ENCODE assay signal across 16 cellular contexts in the genomic region with DNA sequence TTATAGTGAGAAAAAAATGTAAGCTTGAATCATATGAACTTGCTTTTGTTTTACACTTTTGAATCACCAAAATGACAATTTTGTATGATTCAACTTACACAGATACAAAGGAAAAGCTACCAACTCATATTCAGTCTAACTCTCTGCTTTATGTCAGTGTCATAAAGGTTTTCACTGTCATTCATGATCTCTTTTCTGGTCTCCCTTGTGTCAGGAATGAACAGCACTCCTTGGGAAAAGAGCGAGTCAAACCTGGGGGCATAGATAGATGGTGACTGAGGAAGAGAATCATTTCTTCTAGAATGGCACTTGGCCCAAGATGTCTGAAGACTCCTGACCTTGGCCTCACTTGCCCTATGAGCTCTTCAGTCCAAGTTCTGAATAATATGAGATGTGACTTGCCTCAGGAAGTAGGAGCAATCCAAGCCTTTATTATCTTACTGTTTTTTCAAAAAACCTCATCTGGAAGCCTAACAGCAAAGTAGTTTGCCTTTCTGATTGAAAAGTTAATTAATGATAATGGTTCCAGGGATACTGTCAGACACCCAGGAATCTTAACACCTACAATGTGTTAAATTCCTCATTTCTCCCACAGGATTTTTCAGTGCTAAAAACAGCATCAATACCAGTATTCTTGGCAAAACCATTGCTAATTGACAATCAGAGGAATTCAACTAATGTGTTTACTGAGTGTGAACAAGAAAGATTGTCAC.
"Had no signal": no experiment of that assay in that cellular context is flagged by ENCODE, and none has a peak within 500 bp of the region (broad histone marks: within the 10 kb centered on the region; RNA-seq: fewer than 3 reads in every experiment).

No MANE protein-coding gene starts in this region.

- H3K36me3 Mint-ChIP-seq: activated CD4-positive, alpha-beta memory T cell treated with anti-CD3 and anti-CD28 coated beads for 36 hours; activated naive CD8-positive, alpha-beta T cell treated with anti-CD3 and anti-CD28 coated beads for 36 hours; naive B cell; stimulated activated effector memory CD8-positive, alpha-beta T cell treated with anti-CD3 and anti-CD28 coated beads, Interleukin-12 subunit alpha, Interleukin-12 subunit beta, amount 100 ng/mL, for 72 hours had no signal

- H3K4me3 ChIP-seq: colonic mucosa, lower lobe of right lung, thyroid gland had no signal

- DNase-seq: activated CD4-positive, alpha-beta memory T cell treated with anti-CD3 and anti-CD28 coated beads for 36 hours; activated gamma-delta T cell treated with Interleukin-2 at 50 U/mL for 16 hours; activated naive CD8-positive, alpha-beta T cell treated with anti-CD3 and anti-CD28 coated beads for 36 hours; activated T-cell treated with anti-CD3 and anti-CD28 coated beads, Interleukin-2, amount 50 U/mL, for 72 hours; colonic mucosa; kidney glomerular epithelial cell; lower lobe of right lung; naive B cell; nucleus accumbens; SW 1271; thyroid gland had no signal

- H3K36me3 ChIP-seq: colonic mucosa, lower lobe of right lung, thyroid gland had no signal

- H3K4me3 Mint-ChIP-seq: activated CD4-positive, alpha-beta memory T cell treated with anti-CD3 and anti-CD28 coated beads for 36 hours; activated naive CD8-positive, alpha-beta T cell treated with anti-CD3 and anti-CD28 coated beads for 36 hours; activated T-cell treated with anti-CD3 and anti-CD28 coated beads, Interleukin-2, amount 50 U/mL, for 72 hours; naive B cell; stimulated activated effector memory CD8-positive, alpha-beta T cell treated with anti-CD3 and anti-CD28 coated beads, Interleukin-12 subunit alpha, Interleukin-12 subunit beta, amount 100 ng/mL, for 72 hours; T-helper 2 cell treated with Interferon-gamma antibody and Interleukin-4, amounts not matched to agents 5 μg/mL and 100 μg/mL, for 36 hours had no signal

- H3K4me1 ChIP-seq: colonic mucosa, lower lobe of right lung, thyroid gland had no signal

- H3K4me1 Mint-ChIP-seq: activated naive CD8-positive, alpha-beta T cell treated with anti-CD3 and anti-CD28 coated beads for 36 hours; naive B cell; stimulated activated effector memory CD8-positive, alpha-beta T cell treated with anti-CD3 and anti-CD28 coated beads, Interleukin-12 subunit alpha, Interleukin-12 subunit beta, amount 100 ng/mL, for 72 hours had no signal

- ATAC-seq: activated CD4-positive, CD25-positive, alpha-beta regulatory T cell treated with anti-CD3 and anti-CD28 coated beads, Interleukin-2, amount 50 U/mL, for 24 hours; lower lobe of right lung; stimulated activated effector memory CD8-positive, alpha-beta T cell treated with anti-CD3 and anti-CD28 coated beads, Interleukin-12 subunit alpha, Interleukin-12 subunit beta, amount 100 ng/mL, for 72 hours had no signal

- H3K9me3 Mint-ChIP-seq: activated CD4-positive, alpha-beta memory T cell treated with anti-CD3 and anti-CD28 coated beads for 36 hours; activated naive CD8-positive, alpha-beta T cell treated with anti-CD3 and anti-CD28 coated beads for 36 hours; T-helper 2 cell treated with Interferon-gamma antibody and Interleukin-4, amounts not matched to agents 5 μg/mL and 100 μg/mL, for 36 hours had no signal

- H3K27me3 Mint-ChIP-seq: activated CD4-positive, alpha-beta memory T cell treated with anti-CD3 and anti-CD28 coated beads for 36 hours; activated naive CD8-positive, alpha-beta T cell treated with anti-CD3 and anti-CD28 coated beads for 36 hours; naive B cell had no signal

- H3K27ac ChIP-seq: colonic mucosa, lower lobe of right lung, thyroid gland had no signal

- FAIRE-seq: endothelial cell of umbilical vein, urothelium cell line had no signal

- H3K27ac Mint-ChIP-seq: activated CD4-positive, alpha-beta memory T cell treated with anti-CD3 and anti-CD28 coated beads for 36 hours; activated naive CD8-positive, alpha-beta T cell treated with anti-CD3 and anti-CD28 coated beads for 36 hours; activated T-cell treated with anti-CD3 and anti-CD28 coated beads, Interleukin-2, amount 50 U/mL, for 72 hours; naive B cell; stimulated activated effector memory CD8-positive, alpha-beta T cell treated with anti-CD3 and anti-CD28 coated beads, Interleukin-12 subunit alpha, Interleukin-12 subunit beta, amount 100 ng/mL, for 72 hours; T-helper 2 cell treated with Interferon-gamma antibody and Interleukin-4, amounts not matched to agents 5 μg/mL and 100 μg/mL, for 36 hours had no signal

- H3K9me3 ChIP-seq: colonic mucosa, lower lobe of right lung, thyroid gland had no signal

- H3K27me3 ChIP-seq: colonic mucosa, thyroid gland had no signal
